5 cellular contexts compared by ENCODE assay signal in genomic region chr4:141013899-141014298, GRCh38.
"Had no signal": no experiment of that assay in that cellular context is flagged by ENCODE, and none has a peak within 500 bp of the region (broad histone marks: within the 10 kb centered on the region; RNA-seq: fewer than 3 reads in every experiment).

No MANE protein-coding gene starts in this region.

- H3K4me3 ChIP-seq: GM23248 had no signal

- H2AFZ ChIP-seq: GM23248 had no signal

- H3K27ac ChIP-seq: GM23248 had no signal

- H3K9ac ChIP-seq: GM23248 had no signal

- DNase-seq: GM23248, GOT3, H7, HCEC 1CT, IMR-90 had no signal
